30 cellular contexts compared by ENCODE assay signal in the genomic region with DNA sequence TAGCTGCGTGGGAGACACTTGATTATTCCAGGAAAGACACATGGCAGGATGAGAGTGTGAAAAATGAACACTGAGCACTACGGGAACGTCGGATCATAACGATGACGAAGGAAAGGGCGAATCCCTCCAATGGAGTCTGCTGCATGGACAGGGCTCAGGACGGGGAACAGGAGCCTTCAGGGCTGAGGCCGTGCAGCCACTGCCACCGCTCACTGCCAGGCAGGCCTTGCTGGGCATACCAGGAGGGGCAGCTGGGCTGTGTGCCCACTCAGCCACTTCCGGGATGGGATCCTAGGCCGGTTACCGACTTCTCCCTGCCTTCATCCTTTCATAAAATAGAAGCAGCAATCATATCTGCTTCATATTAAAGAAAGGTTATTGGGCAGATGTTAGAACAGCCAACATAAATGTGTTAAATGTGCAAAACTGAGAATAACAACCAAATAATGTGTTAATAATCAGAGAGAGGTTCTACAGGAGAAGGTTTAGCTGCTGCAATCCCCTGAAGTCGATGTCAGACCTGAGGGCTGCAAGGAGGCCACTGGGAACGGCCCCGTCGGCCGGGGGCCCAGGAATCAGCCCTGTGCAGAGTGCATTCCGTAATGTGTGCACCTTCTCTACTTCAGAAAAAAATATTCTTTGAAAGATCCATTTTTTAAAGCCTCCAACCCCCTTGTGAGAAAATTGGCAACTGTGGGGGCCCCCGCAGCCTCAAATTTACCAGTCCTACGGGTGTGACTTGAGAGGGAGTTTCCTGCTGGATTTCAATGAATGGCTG.
"Had no signal": no experiment of that assay in that cellular context is flagged by ENCODE, and none has a peak within 500 bp of the region (broad histone marks: within the 10 kb centered on the region; RNA-seq: fewer than 3 reads in every experiment).

No MANE protein-coding gene starts in this region.

- H3K4me1 Mint-ChIP-seq: activated T-helper 17 cell treated with anti-CD3 and anti-CD28 coated beads, Interleukin-2, amount 50 U/mL, for 72 hours; central memory CD8-positive, alpha-beta T cell; T-helper 17 cell had no signal

- H3K27me3 ChIP-seq: brain microvascular endothelial cell, foreskin keratinocyte, gastrocnemius medialis had no signal

- DNase-seq: activated B cell treated with CpG ODN at 0.5 μM for 24 hours; activated CD4-positive, alpha-beta T cell treated with anti-CD3 and anti-CD28 coated beads for 48 hours; activated CD4-positive, alpha-beta T cell treated with anti-CD3 and anti-CD28 coated beads, Interleukin-2, amount 50 U/mL, for 1 hour; activated CD4-positive, alpha-beta T cell treated with anti-CD3 and anti-CD28 coated beads, Interleukin-2, amount 50 U/mL, for 48 hours; activated CD8-positive, alpha-beta memory T cell treated with anti-CD3 and anti-CD28 coated beads for 24 hours; activated effector memory CD4-positive, alpha-beta T cell treated with Interleukin-2 at 50 U/mL for 16 hours; activated gamma-delta T cell treated with Interleukin-2 at 50 U/mL for 16 hours; activated naive CD4-positive, alpha-beta T cell treated with anti-CD3 and anti-CD28 coated beads, Interleukin-2, amount 50 U/mL, for 16 hours; activated naive CD4-positive, alpha-beta T cell treated with Interleukin-2 at 50 U/mL for 16 hours; activated T-cell treated with anti-CD3 and anti-CD28 coated beads, Interleukin-2, amount 50 U/mL, for 4 hours; amniotic stem cell; brain microvascular endothelial cell; cortex of kidney; dermis blood vessel endothelial cell; effector CD4-positive, alpha-beta T cell; effector memory CD8-positive, alpha-beta T cell; erythroblast; foreskin keratinocyte; gastrocnemius medialis; glutamatergic neuron; T-helper 1 cell; T-helper 17 cell; T1000; WERI-Rb-1 had no signal

- H3K36me3 Mint-ChIP-seq: activated naive CD8-positive, alpha-beta T cell had no signal

- H3K36me3 ChIP-seq: brain microvascular endothelial cell, esophagus muscularis mucosa, gastrocnemius medialis, WERI-Rb-1 had no signal

- H3K9me3 ChIP-seq: esophagus muscularis mucosa, gastrocnemius medialis had no signal

- H3K27ac ChIP-seq: brain microvascular endothelial cell, esophagus muscularis mucosa, foreskin keratinocyte, gastrocnemius medialis, WERI-Rb-1 had no signal

- H3K27ac Mint-ChIP-seq: activated CD8-positive, alpha-beta T cell treated with anti-CD3 and anti-CD28 coated beads for 36 hours; activated naive CD8-positive, alpha-beta T cell; activated T-helper 17 cell treated with anti-CD3 and anti-CD28 coated beads, Interleukin-2, amount 50 U/mL, for 72 hours; effector memory CD8-positive, alpha-beta T cell; T-helper 17 cell; T-helper 2 cell treated with Interferon-gamma antibody and Interleukin-4, amounts not matched to agents 5 μg/mL and 100 μg/mL, for 36 hours had no signal

- H3K4me3 ChIP-seq: esophagus muscularis mucosa, gastrocnemius medialis had no signal

- H3K4me1 ChIP-seq: esophagus muscularis mucosa, foreskin keratinocyte, gastrocnemius medialis had no signal

- H3K9me3 Mint-ChIP-seq: activated B cell treated with CpG ODN at 0.5 μM for 24 hours; activated CD8-positive, alpha-beta T cell treated with anti-CD3 and anti-CD28 coated beads for 36 hours; activated T-cell treated with anti-CD3 and anti-CD28 coated beads, Interleukin-2, amount 50 U/mL, for 4 hours; activated T-helper 17 cell treated with anti-CD3 and anti-CD28 coated beads, Interleukin-2, amount 50 U/mL, for 72 hours; central memory CD8-positive, alpha-beta T cell; effector memory CD8-positive, alpha-beta T cell; T-helper 2 cell treated with Interferon-gamma antibody and Interleukin-4, amounts not matched to agents 5 μg/mL and 100 μg/mL, for 36 hours had no signal

- H3K4me3 Mint-ChIP-seq: activated CD8-positive, alpha-beta T cell treated with anti-CD3 and anti-CD28 coated beads for 36 hours; activated naive CD8-positive, alpha-beta T cell; activated T-cell treated with anti-CD3 and anti-CD28 coated beads, Interleukin-2, amount 50 U/mL, for 4 hours; activated T-helper 17 cell treated with anti-CD3 and anti-CD28 coated beads, Interleukin-2, amount 50 U/mL, for 72 hours; central memory CD8-positive, alpha-beta T cell; effector memory CD8-positive, alpha-beta T cell; T-helper 17 cell; T-helper 2 cell treated with Interferon-gamma antibody and Interleukin-4, amounts not matched to agents 5 μg/mL and 100 μg/mL, for 36 hours had no signal

- ATAC-seq: activated T-helper 17 cell treated with anti-CD3 and anti-CD28 coated beads, Interleukin-2, amount 50 U/mL, for 72 hours; effector memory CD8-positive, alpha-beta T cell; foreskin keratinocyte; gastrocnemius medialis; T-helper 17 cell had no signal
